In genomic region chr11:110379261-110379660, GRCh38 we compare ENCODE assay signal across 21 cellular contexts.
"Had no signal": no experiment of that assay in that cellular context is flagged by ENCODE, and none has a peak within 500 bp of the region (broad histone marks: within the 10 kb centered on the region; RNA-seq: fewer than 3 reads in every experiment).

No MANE protein-coding gene starts in this region.

- H3K36me3 ChIP-seq: WERI-Rb-1 had no signal

- H3K9me3 Mint-ChIP-seq: activated CD4-positive, alpha-beta memory T cell treated with anti-CD3 and anti-CD28 coated beads, Interleukin-2, amount 10 ng/mL, durations not matched to agents 7 days and 5 days; activated T-helper 2 cell treated with anti-CD3 and anti-CD28 coated beads, Interferon-gamma antibody, Interleukin-2, Interleukin-4, amounts not matched to agents 10 μg/mL and 5 μg/mL and 100 μg/mL, durations not matched to agents 14 hours and 24 hours and 36 hours had no signal

- H3K27ac ChIP-seq: WERI-Rb-1 had no signal

- DNase-seq: activated CD4-positive, alpha-beta memory T cell treated with anti-CD3 and anti-CD28 coated beads, Interleukin-2, amount 10 ng/mL, durations not matched to agents 7 days and 5 days; activated CD4-positive, alpha-beta T cell treated with anti-CD3 and anti-CD28 coated beads for 36 hours; activated CD4-positive, alpha-beta T cell treated with anti-CD3 and anti-CD28 coated beads, Interleukin-2, amount 50 U/mL, for 1 hour; activated CD8-positive, alpha-beta memory T cell treated with anti-CD3 and anti-CD28 coated beads, Interleukin-2, amount 50 U/mL, for 4 hours; activated gamma-delta T cell treated with Interleukin-2 at 50 U/mL for 16 hours; activated naive CD4-positive, alpha-beta T cell treated with anti-CD3 and anti-CD28 coated beads, Interleukin-2, amount 10 ng/mL, durations not matched to agents 7 days and 5 days; activated naive CD8-positive, alpha-beta T cell treated with anti-CD3 and anti-CD28 coated beads for 36 hours; activated T-cell treated with anti-CD3 and anti-CD28 coated beads, Interleukin-2, amount 50 U/mL, for 72 hours; anterior cingulate cortex; cerebellar nuclear complex; MM.1S; NCI-H1105; NCI-H1436; NCI-H187 treated with DMSO at 0.1 percent for 48 hours; NCI-H2081 treated with DMSO at 0.1 percent for 48 hours; NCI-H446; NCI-H524; SIG-M5; T-helper 1 cell; WERI-Rb-1 had no signal

- H3K27me3 Mint-ChIP-seq: activated CD4-positive, alpha-beta memory T cell treated with anti-CD3 and anti-CD28 coated beads, Interleukin-2, amount 10 ng/mL, durations not matched to agents 7 days and 5 days; activated naive CD4-positive, alpha-beta T cell treated with anti-CD3 and anti-CD28 coated beads, Interleukin-2, amount 10 ng/mL, durations not matched to agents 7 days and 5 days had no signal

- H3K36me3 Mint-ChIP-seq: activated naive CD4-positive, alpha-beta T cell treated with anti-CD3 and anti-CD28 coated beads, Interleukin-2, amount 10 ng/mL, durations not matched to agents 7 days and 5 days; activated naive CD8-positive, alpha-beta T cell treated with anti-CD3 and anti-CD28 coated beads for 36 hours had no signal

- H3K27ac Mint-ChIP-seq: activated CD4-positive, alpha-beta memory T cell treated with anti-CD3 and anti-CD28 coated beads, Interleukin-2, amount 10 ng/mL, durations not matched to agents 7 days and 5 days; activated CD4-positive, alpha-beta T cell treated with anti-CD3 and anti-CD28 coated beads for 36 hours; activated naive CD4-positive, alpha-beta T cell treated with anti-CD3 and anti-CD28 coated beads, Interleukin-2, amount 10 ng/mL, durations not matched to agents 7 days and 5 days; activated naive CD8-positive, alpha-beta T cell treated with anti-CD3 and anti-CD28 coated beads for 36 hours; activated T-cell treated with anti-CD3 and anti-CD28 coated beads, Interleukin-2, amount 50 U/mL, for 72 hours; activated T-helper 2 cell treated with anti-CD3 and anti-CD28 coated beads, Interferon-gamma antibody, Interleukin-2, Interleukin-4, amounts not matched to agents 10 μg/mL and 5 μg/mL and 100 μg/mL, durations not matched to agents 14 hours and 24 hours and 36 hours had no signal

- H3K4me3 Mint-ChIP-seq: activated CD4-positive, alpha-beta memory T cell treated with anti-CD3 and anti-CD28 coated beads, Interleukin-2, amount 10 ng/mL, durations not matched to agents 7 days and 5 days; activated CD4-positive, alpha-beta T cell treated with anti-CD3 and anti-CD28 coated beads for 36 hours; activated naive CD4-positive, alpha-beta T cell treated with anti-CD3 and anti-CD28 coated beads, Interleukin-2, amount 10 ng/mL, durations not matched to agents 7 days and 5 days; activated naive CD8-positive, alpha-beta T cell treated with anti-CD3 and anti-CD28 coated beads for 36 hours; activated T-cell treated with anti-CD3 and anti-CD28 coated beads, Interleukin-2, amount 50 U/mL, for 72 hours had no signal
